In the genomic region with DNA sequence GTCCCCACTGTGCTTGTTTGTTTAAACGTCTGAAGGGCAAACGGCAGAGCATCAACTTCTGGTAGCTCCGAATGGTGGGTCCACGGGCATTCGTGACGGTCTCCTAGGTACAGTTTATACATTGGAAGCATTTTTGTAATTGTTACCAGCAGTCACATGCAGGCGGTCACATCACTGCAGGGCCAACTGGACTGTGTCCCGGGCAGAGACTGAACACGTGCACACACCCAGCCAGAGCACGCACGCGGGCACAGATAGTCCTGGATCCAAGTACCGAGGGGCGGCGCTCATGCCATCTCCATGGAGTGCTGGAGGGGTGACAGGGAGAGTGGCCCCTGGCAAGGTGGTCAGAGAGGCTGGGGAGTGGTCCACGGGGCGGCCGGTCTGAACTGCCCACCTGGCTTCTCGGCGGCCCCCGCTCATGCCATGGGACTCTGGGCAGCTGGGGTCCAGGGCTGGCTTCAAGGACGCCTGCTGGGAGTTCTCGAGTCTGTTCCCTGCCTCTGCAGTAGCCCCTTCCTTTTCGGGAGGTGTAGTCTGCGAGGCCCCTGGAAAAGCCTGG, we compare ENCODE assay signal across 14 cellular contexts. TPM values are rescaled to one million over a fixed set of nuclear protein-coding genes. Genes with fewer than 3 reads are reported as not detected.
DNase-seq lines count a peak whose midpoint lies in the region; ATAC-seq and TF ChIP-seq lines count a peak whose summit lies in the region.
"Had no signal": no experiment of that assay in that cellular context is flagged by ENCODE, and none has a peak within 500 bp of the region (broad histone marks: within the 10 kb centered on the region; RNA-seq: fewer than 3 reads in every experiment).

No MANE protein-coding gene starts in this region.

- no peak for TF ChIP-seq CTCF in dorsolateral prefrontal cortex (IDR thresholded peaks at IDR 0.05 in 54 of 56, conservative IDR thresholded peaks at IDR 0.05 in 2 of 56; ENCODE audit: low read depth in 1 of 56, partially characterized antibody in 56 of 56)
- TF ChIP-seq CTCF in breast epithelium (IDR thresholded peaks at IDR 0.05): no peak

- peaks cover 18 to 27% of the 10 kb centered on the region in 2 donors for H3K4me1 ChIP-seq in breast epithelium

- no peak overlapping the region for H3K4me3 ChIP-seq in dorsolateral prefrontal cortex
- no peak overlapping the region for H3K4me3 ChIP-seq in breast epithelium
- H3K4me3 ChIP-seq: GM23338 had no signal

- DNase-seq in dorsolateral prefrontal cortex (peak in 1 of 10 donors; percentile 59), breast epithelium (ENCODE audit: low spot score in 2 of 2) (no peak), NCI-H2107 treated with DMSO at 0.1 percent for 48 hours (lab: John Stamatoyannopoulos, UW; ENCODE audit: unreplicated experiment) (no peak)
- DNase-seq: BE2C; CD4-positive, alpha-beta memory T cell; MV-4-11; NCI-H1417 treated with DMSO at 0.1 percent for 48 hours; NCI-H2029; NCI-H510A treated with DMSO at 0.1 percent for 48 hours had no signal

- peak overlapping the region; percentile 12 for H3K27ac ChIP-seq in angular gyrus (ENCODE audit: low read depth, low read length)
- H3K27ac ChIP-seq in dorsolateral prefrontal cortex: peak overlapping the region in 39 of 59 donors; percentile 6 to 96 (median 60)
- H3K27ac ChIP-seq in layer of hippocampus (ENCODE audit: low read depth, low read length): peak overlapping the region; percentile 8
- peak overlapping the region; percentile 50 for H3K27ac ChIP-seq in temporal lobe (ENCODE audit: low read depth, low read length)
- no peak overlapping the region for H3K27ac ChIP-seq in breast epithelium

- H3K36me3 ChIP-seq in breast epithelium: no peaks in the 10 kb centered on the region

- ATAC-seq in HG02981 (IDR thresholded peaks at IDR 0.05; ENCODE audit: unreplicated experiment): no peak
- ATAC-seq: GM23338 had no signal

- no peaks in the 10 kb centered on the region for H3K27me3 ChIP-seq in dorsolateral prefrontal cortex
- no peaks in the 10 kb centered on the region for H3K27me3 ChIP-seq in layer of hippocampus (ENCODE audit: control insufficient read depth, insufficient read depth, low read length)
- H3K27me3 ChIP-seq in breast epithelium: no peaks in the 10 kb centered on the region
- H3K27me3 ChIP-seq: BE2C had no signal

- intact Hi-C loops in dorsolateral prefrontal cortex (cut with DNase I): no loop called here
- intact Hi-C loops in breast epithelium (cut with DNase I; ENCODE audit: low total_unique reads): no loop called here

- no peak for TF ChIP-seq POLR2A in breast epithelium (IDR thresholded peaks at IDR 0.05)

- no peaks in the 10 kb centered on the region for H3K9me3 ChIP-seq in breast epithelium
- H3K9me3 ChIP-seq: BE2C had no signal

RNA-seq across cellular contexts. Expression of gene BAIAP2, which starts 34.2 kb away (rescaled TPM):
- total RNA-seq in dorsolateral prefrontal cortex: 100 to 1,000 TPM; 104 to 353 (median 235) TPM
- 20.2 TPM for total RNA-seq in temporal lobe
- total RNA-seq in breast epithelium: 10 to 100 TPM; 21.0 to 47.0 (median 37.6) TPM

Comparison
In these comparisons a context has a peak if more than half of its experiments do, and no peak if none do; other contexts are left out.
1. H3K27ac ChIP-seq: peak in angular gyrus (single experiment), dorsolateral prefrontal cortex (39 of 59), layer of hippocampus (single experiment) and temporal lobe (single experiment); none in breast epithelium (0 of 2).